3 cellular contexts compared by ENCODE assay signal in the genomic region with DNA sequence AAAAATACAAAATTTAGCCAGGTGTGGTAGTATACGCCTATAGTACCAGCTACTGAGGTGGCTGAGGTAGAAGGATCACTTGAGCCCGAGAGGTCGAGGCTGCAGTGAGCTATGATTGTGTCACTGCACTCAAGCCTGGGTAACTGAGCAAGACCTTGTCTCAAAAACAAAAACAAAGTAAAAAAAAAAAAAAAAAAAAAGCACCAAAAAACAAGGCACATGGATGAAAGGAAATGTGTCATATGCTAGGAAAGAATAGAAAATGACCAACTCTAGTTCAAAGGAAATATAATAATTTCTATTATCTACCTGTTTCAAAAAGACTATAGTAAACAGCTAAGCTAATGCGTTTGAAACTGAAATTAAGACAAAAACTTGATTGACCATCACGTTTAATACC.
TF ChIP-seq lines count a peak whose summit lies in the region.

No MANE protein-coding gene starts in this region.

TF ChIP-seq in HCT116, 20 proteins besides CTCF, POLR2A, EP300 and RAD21:
- TF ChIP-seq ELF1 (IDR thresholded peaks at IDR 0.05; ENCODE audit: borderline replicate concordance, low read depth), result no peak
- no peak for TF ChIP-seq EZH2 (IDR thresholded peaks at IDR 0.05)
- TF ChIP-seq, protein P1, sequence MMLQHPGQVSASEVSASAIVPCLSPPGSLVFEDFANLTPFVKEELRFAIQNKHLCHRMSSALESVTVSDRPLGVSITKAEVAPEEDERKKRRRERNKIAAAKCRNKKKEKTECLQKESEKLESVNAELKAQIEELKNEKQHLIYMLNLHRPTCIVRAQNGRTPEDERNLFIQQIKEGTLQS (IDR thresholded peaks at IDR 0.05), result no peak

TF ChIP-seq in WTC11, 78 proteins besides CTCF, POLR2A, EP300 and RAD21:
- TF ChIP-seq RELA (CRISPR knock-in tag; IDR thresholded peaks at IDR 0.05; ENCODE audit: borderline replicate concordance) (no peak), MYBL2 (CRISPR knock-in tag; IDR thresholded peaks at IDR 0.05) (no peak), ZNF138 (CRISPR knock-in tag; conservative IDR thresholded peaks at IDR 0.05) (no peak), FOXP1 (CRISPR knock-in tag; IDR thresholded peaks at IDR 0.05; ENCODE audit: borderline replicate concordance) (no peak), CREM (CRISPR knock-in tag; IDR thresholded peaks at IDR 0.05) (no peak), ZNF263 (CRISPR knock-in tag; IDR thresholded peaks at IDR 0.05; ENCODE audit: low read depth) (no peak), ZNF396 (CRISPR knock-in tag; IDR thresholded peaks at IDR 0.05; ENCODE audit: borderline replicate concordance) (no peak), JUN (CRISPR knock-in tag; IDR thresholded peaks at IDR 0.05) (no peak), FOXK1 (CRISPR knock-in tag; IDR thresholded peaks at IDR 0.05) (no peak), SOX15 (CRISPR knock-in tag; IDR thresholded peaks at IDR 0.05) (no peak), RORB (CRISPR knock-in tag; IDR thresholded peaks at IDR 0.05) (no peak), ETV6 (CRISPR knock-in tag; IDR thresholded peaks at IDR 0.05) (no peak), TP53 (CRISPR knock-in tag; IDR thresholded peaks at IDR 0.05) (no peak), IRF2 (CRISPR knock-in tag; IDR thresholded peaks at IDR 0.05; ENCODE audit: borderline replicate concordance, low read depth) (no peak)
- TF ChIP-seq, protein P2, sequence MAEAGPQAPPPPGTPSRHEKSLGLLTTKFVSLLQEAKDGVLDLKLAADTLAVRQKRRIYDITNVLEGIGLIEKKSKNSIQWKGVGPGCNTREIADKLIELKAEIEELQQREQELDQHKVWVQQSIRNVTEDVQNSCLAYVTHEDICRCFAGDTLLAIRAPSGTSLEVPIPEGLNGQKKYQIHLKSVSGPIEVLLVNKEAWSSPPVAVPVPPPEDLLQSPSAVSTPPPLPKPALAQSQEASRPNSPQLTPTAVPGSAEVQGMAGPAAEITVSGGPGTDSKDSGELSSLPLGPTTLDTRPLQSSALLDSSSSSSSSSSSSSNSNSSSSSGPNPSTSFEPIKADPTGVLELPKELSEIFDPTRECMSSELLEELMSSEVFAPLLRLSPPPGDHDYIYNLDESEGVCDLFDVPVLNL (CRISPR knock-in tag; IDR thresholded peaks at IDR 0.05; ENCODE audit: borderline replicate concordance, low read depth), result no peak
- TF ChIP-seq, protein P3, sequence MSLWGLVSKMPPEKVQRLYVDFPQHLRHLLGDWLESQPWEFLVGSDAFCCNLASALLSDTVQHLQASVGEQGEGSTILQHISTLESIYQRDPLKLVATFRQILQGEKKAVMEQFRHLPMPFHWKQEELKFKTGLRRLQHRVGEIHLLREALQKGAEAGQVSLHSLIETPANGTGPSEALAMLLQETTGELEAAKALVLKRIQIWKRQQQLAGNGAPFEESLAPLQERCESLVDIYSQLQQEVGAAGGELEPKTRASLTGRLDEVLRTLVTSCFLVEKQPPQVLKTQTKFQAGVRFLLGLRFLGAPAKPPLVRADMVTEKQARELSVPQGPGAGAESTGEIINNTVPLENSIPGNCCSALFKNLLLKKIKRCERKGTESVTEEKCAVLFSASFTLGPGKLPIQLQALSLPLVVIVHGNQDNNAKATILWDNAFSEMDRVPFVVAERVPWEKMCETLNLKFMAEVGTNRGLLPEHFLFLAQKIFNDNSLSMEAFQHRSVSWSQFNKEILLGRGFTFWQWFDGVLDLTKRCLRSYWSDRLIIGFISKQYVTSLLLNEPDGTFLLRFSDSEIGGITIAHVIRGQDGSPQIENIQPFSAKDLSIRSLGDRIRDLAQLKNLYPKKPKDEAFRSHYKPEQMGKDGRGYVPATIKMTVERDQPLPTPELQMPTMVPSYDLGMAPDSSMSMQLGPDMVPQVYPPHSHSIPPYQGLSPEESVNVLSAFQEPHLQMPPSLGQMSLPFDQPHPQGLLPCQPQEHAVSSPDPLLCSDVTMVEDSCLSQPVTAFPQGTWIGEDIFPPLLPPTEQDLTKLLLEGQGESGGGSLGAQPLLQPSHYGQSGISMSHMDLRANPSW (CRISPR knock-in tag; conservative IDR thresholded peaks at IDR 0.05; ENCODE audit: low read depth), result no peak
- TF ChIP-seq, protein P4, sequence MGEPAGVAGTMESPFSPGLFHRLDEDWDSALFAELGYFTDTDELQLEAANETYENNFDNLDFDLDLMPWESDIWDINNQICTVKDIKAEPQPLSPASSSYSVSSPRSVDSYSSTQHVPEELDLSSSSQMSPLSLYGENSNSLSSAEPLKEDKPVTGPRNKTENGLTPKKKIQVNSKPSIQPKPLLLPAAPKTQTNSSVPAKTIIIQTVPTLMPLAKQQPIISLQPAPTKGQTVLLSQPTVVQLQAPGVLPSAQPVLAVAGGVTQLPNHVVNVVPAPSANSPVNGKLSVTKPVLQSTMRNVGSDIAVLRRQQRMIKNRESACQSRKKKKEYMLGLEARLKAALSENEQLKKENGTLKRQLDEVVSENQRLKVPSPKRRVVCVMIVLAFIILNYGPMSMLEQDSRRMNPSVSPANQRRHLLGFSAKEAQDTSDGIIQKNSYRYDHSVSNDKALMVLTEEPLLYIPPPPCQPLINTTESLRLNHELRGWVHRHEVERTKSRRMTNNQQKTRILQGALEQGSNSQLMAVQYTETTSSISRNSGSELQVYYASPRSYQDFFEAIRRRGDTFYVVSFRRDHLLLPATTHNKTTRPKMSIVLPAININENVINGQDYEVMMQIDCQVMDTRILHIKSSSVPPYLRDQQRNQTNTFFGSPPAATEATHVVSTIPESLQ (CRISPR knock-in tag; IDR thresholded peaks at IDR 0.05), result no peak
- TF ChIP-seq, protein P5, sequence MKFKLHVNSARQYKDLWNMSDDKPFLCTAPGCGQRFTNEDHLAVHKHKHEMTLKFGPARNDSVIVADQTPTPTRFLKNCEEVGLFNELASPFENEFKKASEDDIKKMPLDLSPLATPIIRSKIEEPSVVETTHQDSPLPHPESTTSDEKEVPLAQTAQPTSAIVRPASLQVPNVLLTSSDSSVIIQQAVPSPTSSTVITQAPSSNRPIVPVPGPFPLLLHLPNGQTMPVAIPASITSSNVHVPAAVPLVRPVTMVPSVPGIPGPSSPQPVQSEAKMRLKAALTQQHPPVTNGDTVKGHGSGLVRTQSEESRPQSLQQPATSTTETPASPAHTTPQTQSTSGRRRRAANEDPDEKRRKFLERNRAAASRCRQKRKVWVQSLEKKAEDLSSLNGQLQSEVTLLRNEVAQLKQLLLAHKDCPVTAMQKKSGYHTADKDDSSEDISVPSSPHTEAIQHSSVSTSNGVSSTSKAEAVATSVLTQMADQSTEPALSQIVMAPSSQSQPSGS (CRISPR knock-in tag; IDR thresholded peaks at IDR 0.05; ENCODE audit: borderline replicate concordance, low read depth), result no peak
- TF ChIP-seq, protein P6, sequence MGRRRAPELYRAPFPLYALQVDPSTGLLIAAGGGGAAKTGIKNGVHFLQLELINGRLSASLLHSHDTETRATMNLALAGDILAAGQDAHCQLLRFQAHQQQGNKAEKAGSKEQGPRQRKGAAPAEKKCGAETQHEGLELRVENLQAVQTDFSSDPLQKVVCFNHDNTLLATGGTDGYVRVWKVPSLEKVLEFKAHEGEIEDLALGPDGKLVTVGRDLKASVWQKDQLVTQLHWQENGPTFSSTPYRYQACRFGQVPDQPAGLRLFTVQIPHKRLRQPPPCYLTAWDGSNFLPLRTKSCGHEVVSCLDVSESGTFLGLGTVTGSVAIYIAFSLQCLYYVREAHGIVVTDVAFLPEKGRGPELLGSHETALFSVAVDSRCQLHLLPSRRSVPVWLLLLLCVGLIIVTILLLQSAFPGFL (CRISPR knock-in tag; IDR thresholded peaks at IDR 0.05; ENCODE audit: borderline replicate concordance), result no peak

TF ChIP-seq in endothelial cell of umbilical vein, 7 proteins besides CTCF, POLR2A, EP300 and RAD21:
- peak; percentile 69 for TF ChIP-seq JUN (IDR thresholded peaks at IDR 0.05; ENCODE audit: borderline replicate concordance, insufficient read depth, insufficient read length, low read depth)
- peak; percentile 52 for TF ChIP-seq FOS (IDR thresholded peaks at IDR 0.05; ENCODE audit: borderline replicate concordance, insufficient read depth, low read length)
- TF ChIP-seq, protein P7, sequence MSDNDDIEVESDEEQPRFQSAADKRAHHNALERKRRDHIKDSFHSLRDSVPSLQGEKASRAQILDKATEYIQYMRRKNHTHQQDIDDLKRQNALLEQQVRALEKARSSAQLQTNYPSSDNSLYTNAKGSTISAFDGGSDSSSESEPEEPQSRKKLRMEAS (IDR thresholded peaks at IDR 0.05; ENCODE audit: insufficient read depth, insufficient read length), result no peak
TF ChIP-seq in endothelial cell of umbilical vein: peak in this region for 2.
